In genomic region chr12:20212658-20213387, GRCh38 we compare ENCODE assay signal across 9 cellular contexts.
DNase-seq lines count a peak whose midpoint lies in the region; ATAC-seq, FAIRE-seq and TF ChIP-seq lines count a peak whose summit lies in the region.
"Had no signal": no experiment of that assay in that cellular context is flagged by ENCODE, and none has a peak within 500 bp of the region (broad histone marks: within the 10 kb centered on the region; RNA-seq: fewer than 3 reads in every experiment).

No MANE protein-coding gene starts in this region.

- TF ChIP-seq CTCF in right lobe of liver (IDR thresholded peaks at IDR 0.05), result no peak
- TF ChIP-seq CTCF in thyroid gland (IDR thresholded peaks at IDR 0.05), result no peak

- H3K27me3 ChIP-seq in ectodermal cell (ENCODE audit: control insufficient read depth, insufficient read depth, low read length, poor library complexity, severe bottlenecking) (no peaks in the 10 kb centered on the region), right lobe of liver (no peaks in the 10 kb centered on the region), thyroid gland (no peaks in the 10 kb centered on the region)

- H3K9me3 ChIP-seq in ectodermal cell (ENCODE audit: control insufficient read depth, low read length), result no peaks in the 10 kb centered on the region
- H3K9me3 ChIP-seq in right lobe of liver, result no peaks in the 10 kb centered on the region
- no peaks in the 10 kb centered on the region for H3K9me3 ChIP-seq in thyroid gland

- peak; percentile 40 for DNase-seq in H54 (ENCODE audit: insufficient read length, low spot score)
- DNase-seq in NOMO-1 treated with DMSO at 0.1 percent for 48 hours (lab: John Stamatoyannopoulos, UW; ENCODE audit: unreplicated experiment), result peak; percentile 26
- peak; percentile 60 to 73 (median 71) for DNase-seq in right lobe of liver
- DNase-seq in thyroid gland, result peak; percentile 79 to 84
- DNase-seq in activated T-cell treated with anti-CD3 and anti-CD28 coated beads, Interleukin-2, amount 50 U/mL, for 1 hour, result no peak
- DNase-seq in NCI-H524 treated with DMSO at 0.1 percent for 48 hours (lab: John Stamatoyannopoulos, UW), result no peak
- no peak for DNase-seq in NCI-H510A treated with DMSO at 0.1 percent for 48 hours (lab: John Stamatoyannopoulos, UW)

- H3K27ac ChIP-seq in ectodermal cell (ENCODE audit: insufficient read depth, low read depth, low read length, poor library complexity, severe bottlenecking), result peak overlapping the region; percentile 95
- H3K27ac ChIP-seq in right lobe of liver, result peak overlapping the region; percentile 17 to 55 (median 39)
- H3K27ac ChIP-seq in thyroid gland, result peak overlapping the region; percentile 28 to 83 (median 80)

- intact Hi-C loops in right lobe of liver (cut with DNase I), result no loop called here
- intact Hi-C loops in thyroid gland (cut with DNase I), result loop anchor here (10.0 kb wide), 2 partner anchors 298 to 468 kb away; no protein-coding TSS in a partner anchor

- FAIRE-seq in H54 (lab: Jason Lieb, UNC), result peak; percentile 98
- FAIRE-seq: K562 had no signal

- 11 to 16% methylated on average over 7 of the region's 7 CpGs for WGBS in ectodermal cell, 2 experiments
- WGBS in right lobe of liver (ENCODE audit: insufficient coverage, low coverage, low lambda C conversion rate, missing lambda C conversion rate), result 24% methylated on average over 7 of the region's 7 CpGs
- 24 to 25% methylated on average over 7 of the region's 7 CpGs for WGBS in thyroid gland, 2 donors

- H3K4me1 ChIP-seq in ectodermal cell (ENCODE audit: control insufficient read depth, insufficient read depth, low read length) (peaks cover 13% of the 10 kb centered on the region), right lobe of liver (peaks cover 0 to 17% (median 0%) of the 10 kb centered on the region in 4 donors), thyroid gland (peaks cover 16 to 37% of the 10 kb centered on the region in 2 donors)

- TF ChIP-seq POLR2A in H54 (IDR thresholded peaks at IDR 0.05; ENCODE audit: low read depth, low read length) (no peak), right lobe of liver (IDR thresholded peaks at IDR 0.05) (no peak), thyroid gland (IDR thresholded peaks at IDR 0.05) (peak in 1 of 2 donors; percentile 42)

- H3K36me3 ChIP-seq in ectodermal cell (ENCODE audit: control insufficient read depth, insufficient read depth, low read length) (no peaks in the 10 kb centered on the region), right lobe of liver (no peaks in the 10 kb centered on the region), thyroid gland (no peaks in the 10 kb centered on the region)

- peak; percentile 87 to 96 (median 92) for ATAC-seq in right lobe of liver
- ATAC-seq: K562 had no signal

- H3K4me3 ChIP-seq in ectodermal cell (ENCODE audit: insufficient read depth, low read depth, low read length) (no peak overlapping the region), right lobe of liver (no peak overlapping the region), thyroid gland (replicated peaks in 1 of 3) (no peak overlapping the region)
- H3K4me3 ChIP-seq: K562 had no signal

Comparison
In these comparisons a context has a peak if more than half of its experiments do, and no peak if none do; other contexts are left out.
1. DNase-seq: peak in H54 (single experiment), NOMO-1 treated with DMSO at 0.1 percent for 48 hours (single experiment), right lobe of liver (3 of 3) and thyroid gland (2 of 2); none in activated T-cell treated with anti-CD3 and anti-CD28 coated beads, Interleukin-2, amount 50 U/mL, for 1 hour (single experiment), NCI-H524 treated with DMSO at 0.1 percent for 48 hours (single experiment) and NCI-H510A treated with DMSO at 0.1 percent for 48 hours (single experiment).
2. H3K27ac ChIP-seq: peak in every context shown above with its lines; median percentile 95 in ectodermal cell; 80 in thyroid gland; 39 in right lobe of liver.